10 cellular contexts compared by ENCODE assay signal in genomic region chr10:79435271-79436065, GRCh38. TPM values are rescaled to one million over a fixed set of nuclear protein-coding genes. Genes with fewer than 3 reads are reported as not detected.
DNase-seq lines count a peak whose midpoint lies in the region; TF ChIP-seq lines count a peak whose summit lies in the region.
"Had no signal": no experiment of that assay in that cellular context is flagged by ENCODE, and none has a peak within 500 bp of the region (broad histone marks: within the 10 kb centered on the region; RNA-seq: fewer than 3 reads in every experiment).

No MANE protein-coding gene starts in this region.

- H3K27ac ChIP-seq in uterus: peak overlapping the region; percentile 95 to 99

- no peaks in the 10 kb centered on the region for H3K36me3 Mint-ChIP-seq in neural crest cell (ENCODE audit: low read depth)
- H3K36me3 Mint-ChIP-seq: activated naive CD4-positive, alpha-beta T cell treated with anti-CD3 and anti-CD28 coated beads, Interleukin-2, amount 50 U/mL, for 24 hours had no signal

- no peaks in the 10 kb centered on the region for H3K9me3 Mint-ChIP-seq in neural crest cell
- H3K9me3 Mint-ChIP-seq: activated naive CD4-positive, alpha-beta T cell treated with anti-CD3 and anti-CD28 coated beads, Interleukin-2, amount 50 U/mL, for 24 hours had no signal

- peak overlapping the region; percentile 58 for H3K27ac Mint-ChIP-seq in neural crest cell (ENCODE audit: unreplicated experiment)
- H3K27ac Mint-ChIP-seq: activated naive CD4-positive, alpha-beta T cell treated with anti-CD3 and anti-CD28 coated beads, Interleukin-2, amount 50 U/mL, for 24 hours had no signal

- peak; percentile 15 for DNase-seq in NCI-H82 (lab: John Stamatoyannopoulos, UW)
- DNase-seq in NCI-H82 treated with DMSO at 0.1 percent for 48 hours (lab: John Stamatoyannopoulos, UW; ENCODE audit: unreplicated experiment): no peak
- peak; percentile 55 for DNase-seq in fibroblast of the aortic adventitia (ENCODE audit: low read depth)
- no peak for DNase-seq in neural crest cell (ENCODE audit: low read depth, low spot score)
- DNase-seq in uterus: peak; percentile 70 to 78
- DNase-seq in inferior parietal cortex (ENCODE audit: extremely low spot score): no peak
- DNase-seq in SW480 (ENCODE audit: low spot score): no peak
- no peak for DNase-seq in NCI-H128 (lab: John Stamatoyannopoulos, UW; ENCODE audit: unreplicated experiment)
- DNase-seq: NCI-H345 had no signal

- H3K27me3 ChIP-seq in uterus: no peaks in the 10 kb centered on the region

- no peaks in the 10 kb centered on the region for H3K36me3 ChIP-seq in uterus

- intact Hi-C loops in uterus (cut with DNase I; ENCODE audit: low total_unique reads): no loop called here

- H3K4me3 Mint-ChIP-seq in neural crest cell: peak overlapping the region; percentile 31
- H3K4me3 Mint-ChIP-seq: activated naive CD4-positive, alpha-beta T cell treated with anti-CD3 and anti-CD28 coated beads, Interleukin-2, amount 50 U/mL, for 24 hours had no signal

- H3K4me3 ChIP-seq in fibroblast of the aortic adventitia (ENCODE audit: low read depth, low read length) (peak overlapping the region; percentile 35), uterus (peak overlapping the region in 1 of 2 donors; percentile 4)

- TF ChIP-seq POLR2A in uterus (IDR thresholded peaks at IDR 0.05): no peak

- H3K4me1 ChIP-seq in uterus: peaks cover 45 to 66% of the 10 kb centered on the region in 2 donors

- TF ChIP-seq CTCF in fibroblast of the aortic adventitia (IDR thresholded peaks at IDR 0.05; ENCODE audit: insufficient read depth, low read length) (no peak), neural crest cell (conservative IDR thresholded peaks at IDR 0.05) (no peak), uterus (IDR thresholded peaks at IDR 0.05) (no peak)

- peaks cover 35% of the 10 kb centered on the region for H3K4me1 Mint-ChIP-seq in neural crest cell
- H3K4me1 Mint-ChIP-seq: activated naive CD4-positive, alpha-beta T cell treated with anti-CD3 and anti-CD28 coated beads, Interleukin-2, amount 50 U/mL, for 24 hours had no signal

- no peaks in the 10 kb centered on the region for H3K27me3 Mint-ChIP-seq in neural crest cell (ENCODE audit: low read depth)
- H3K27me3 Mint-ChIP-seq: activated naive CD4-positive, alpha-beta T cell treated with anti-CD3 and anti-CD28 coated beads, Interleukin-2, amount 50 U/mL, for 24 hours had no signal

- H3K9me3 ChIP-seq in uterus: no peaks in the 10 kb centered on the region

RNA-seq across cellular contexts. Expression of gene ZCCHC24, which starts 10.0 kb away (rescaled TPM):
- total RNA-seq in fibroblast of the aortic adventitia (ENCODE audit: low replicate concordance) (38.8 and 56.0 TPM in 2 replicates), neural crest cell (24.3 and 26.5 TPM in 2 replicates), uterus (100 to 1,000 TPM in 1 of 4 donors, 10 to 100 TPM in 3; 32.8 to 122 (median 37.7) TPM)

Comparison
In these comparisons a context has a peak if more than half of its experiments do, and no peak if none do; other contexts are left out.
1. DNase-seq: peak in NCI-H82 (single experiment), fibroblast of the aortic adventitia (single experiment) and uterus (2 of 2); none in NCI-H82 treated with DMSO at 0.1 percent for 48 hours (single experiment), neural crest cell (single experiment), inferior parietal cortex (single experiment), SW480 (single experiment) and NCI-H128 (single experiment).